In genomic region chr11:94469416-94469815, GRCh38 we compare ENCODE assay signal across 17 cellular contexts. TPM values are rescaled to one million over a fixed set of nuclear protein-coding genes. Genes with fewer than 3 reads are reported as not detected.
DNase-seq lines count a peak whose midpoint lies in the region; ATAC-seq and TF ChIP-seq lines count a peak whose summit lies in the region.
"Had no signal": no experiment of that assay in that cellular context is flagged by ENCODE, and none has a peak within 500 bp of the region (broad histone marks: within the 10 kb centered on the region; RNA-seq: fewer than 3 reads in every experiment).

No MANE protein-coding gene starts in this region.

- ATAC-seq in GM19372 (IDR thresholded peaks at IDR 0.05; ENCODE audit: low read depth, unreplicated experiment) (peak; percentile 63), HG02840 (IDR thresholded peaks at IDR 0.05; ENCODE audit: low FRiP score, unreplicated experiment) (peak; percentile 81), HG03521 (IDR thresholded peaks at IDR 0.05; ENCODE audit: unreplicated experiment) (peak; percentile 87)
- ATAC-seq: SK-N-SH treated with all-trans-retinoic acid at 6 μM for 48 hours had no signal

- no peaks in the 10 kb centered on the region for H3K9me3 ChIP-seq in uterus
- H3K9me3 ChIP-seq: esophagus muscularis mucosa, thyroid gland had no signal

- no peaks in the 10 kb centered on the region for H3K4me1 ChIP-seq in uterus
- H3K4me1 ChIP-seq: thyroid gland had no signal

- intact Hi-C loops in uterus (cut with DNase I; ENCODE audit: low total_unique reads), result no loop called here

- H3K27ac ChIP-seq in uterus, result no peak overlapping the region
- H3K27ac ChIP-seq: brain microvascular endothelial cell, esophagus muscularis mucosa, thyroid gland had no signal

- no peaks in the 10 kb centered on the region for H3K36me3 ChIP-seq in uterus
- H3K36me3 ChIP-seq: brain microvascular endothelial cell had no signal

- no peak overlapping the region for H3K4me3 ChIP-seq in uterus
- H3K4me3 ChIP-seq: esophagus muscularis mucosa, thyroid gland had no signal

- no peak for TF ChIP-seq POLR2A in uterus (IDR thresholded peaks at IDR 0.05)

- DNase-seq in GM13977 (ENCODE audit: low spot score) (peak; percentile 24), NCI-H774 (lab: John Stamatoyannopoulos, UW) (no peak), UCSD-AML1 (lab: John Stamatoyannopoulos, UW; ENCODE audit: unreplicated experiment) (no peak), DMS79 treated with DMSO at 0.1 percent for 48 hours (lab: John Stamatoyannopoulos, UW) (no peak), uterus (no peak)
- DNase-seq: brain microvascular endothelial cell, C1 segment of cervical spinal cord, islet precursor cell, KBM-7, NCI-H446 treated with DMSO at 0.1 percent for 48 hours, occipital lobe, thyroid gland had no signal

- TF ChIP-seq CTCF in GM13977 (IDR thresholded peaks at IDR 0.05; ENCODE audit: extremely low read depth, insufficient read depth, missing control alignments) (no peak), uterus (IDR thresholded peaks at IDR 0.05) (no peak)

- H3K27me3 ChIP-seq in uterus, result no peaks in the 10 kb centered on the region
- H3K27me3 ChIP-seq: brain microvascular endothelial cell, esophagus muscularis mucosa, thyroid gland had no signal

- in situ Hi-C loops in GM13977 (cut with MboI; ENCODE audit: low pct_unique_long_range_greater_than_20kb, low sequenced_read_pairs, unreplicated experiment), result no loop called here

RNA-seq across cellular contexts. Expression of gene MRE11, which starts 24.2 kb away (rescaled TPM):
- 10 to 100 TPM in 2 of 4 donors, 1 to 10 TPM in 2; 5.9 to 45.8 (median 16.9) TPM for total RNA-seq in uterus

RNA-seq across cellular contexts. Expression of gene ANKRD49, which starts 24.4 kb away (rescaled TPM):
- total RNA-seq in uterus, result 10 to 100 TPM; 21.3 to 55.6 (median 26.6) TPM

RNA-seq across cellular contexts. Expression of gene C11orf97, which starts 42.8 kb away (rescaled TPM):
- total RNA-seq in uterus, result not detected
- total RNA-seq: esophagus muscularis mucosa, occipital lobe, thyroid gland had no signal
